In the genomic region with DNA sequence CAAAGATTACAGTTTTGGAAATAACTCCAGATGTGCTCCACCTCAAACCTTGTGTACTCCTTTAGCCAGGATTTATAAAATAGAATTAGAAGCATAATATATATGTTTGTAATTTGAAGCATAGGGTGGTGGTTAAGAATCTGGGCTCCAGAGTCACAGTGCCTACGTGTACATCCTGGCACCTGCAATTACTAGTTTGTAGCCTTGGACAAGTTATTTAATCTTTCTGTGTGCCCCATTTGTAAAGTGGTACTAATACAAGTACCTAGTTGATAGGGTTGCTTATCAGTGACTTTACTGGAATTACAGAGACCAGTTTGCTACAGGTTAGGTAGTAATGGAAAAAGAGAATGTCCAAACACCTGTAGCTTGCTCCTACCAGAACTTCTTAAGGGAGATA, we compare ENCODE assay signal across 15 cellular contexts. TPM values are rescaled to one million over a fixed set of nuclear protein-coding genes. Genes with fewer than 3 reads are reported as not detected.
DNase-seq lines count a peak whose midpoint lies in the region; ATAC-seq and TF ChIP-seq lines count a peak whose summit lies in the region.
"Had no signal": no experiment of that assay in that cellular context is flagged by ENCODE, and none has a peak within 500 bp of the region (broad histone marks: within the 10 kb centered on the region; RNA-seq: fewer than 3 reads in every experiment).

No MANE protein-coding gene starts in this region.

- H3K27ac Mint-ChIP-seq in activated T-cell treated with anti-CD3 and anti-CD28 coated beads, Interleukin-2, amount 50 U/mL, for 72 hours, result peak overlapping the region; percentile 62
- H3K27ac Mint-ChIP-seq in CD4-positive, alpha-beta memory T cell, result peak overlapping the region in 5 of 7 donors; percentile 2 to 85 (median 74)
- H3K27ac Mint-ChIP-seq in chondrocyte (ENCODE audit: unreplicated experiment) (peak overlapping the region; percentile 50), osteocyte (ENCODE audit: unreplicated experiment) (peak overlapping the region; percentile 39)

- H3K36me3 Mint-ChIP-seq in activated T-cell treated with anti-CD3 and anti-CD28 coated beads, Interleukin-2, amount 50 U/mL, for 72 hours (ENCODE audit: insufficient read depth in 2 of 2), result no peaks in the 10 kb centered on the region
- peaks cover 14 to 19% of the 10 kb centered on the region in 2 donors for H3K36me3 Mint-ChIP-seq in CD4-positive, alpha-beta memory T cell
- no peaks in the 10 kb centered on the region for H3K36me3 Mint-ChIP-seq in chondrocyte (ENCODE audit: low read depth)
- peaks cover 2% of the 10 kb centered on the region for H3K36me3 Mint-ChIP-seq in osteocyte (ENCODE audit: unreplicated experiment)

- peaks cover 51% of the 10 kb centered on the region for H3K4me1 Mint-ChIP-seq in activated T-cell treated with anti-CD3 and anti-CD28 coated beads, Interleukin-2, amount 50 U/mL, for 72 hours (ENCODE audit: low read depth)
- H3K4me1 Mint-ChIP-seq in CD4-positive, alpha-beta memory T cell, result peaks cover 62 to 93% (median 73%) of the 10 kb centered on the region in 4 donors
- H3K4me1 Mint-ChIP-seq in chondrocyte (ENCODE audit: low read depth) (peaks cover 81% of the 10 kb centered on the region), osteocyte (ENCODE audit: unreplicated experiment) (peaks cover 62% of the 10 kb centered on the region)

- H3K36me3 ChIP-seq in CD4-positive, alpha-beta memory T cell (ENCODE audit: insufficient read depth, low read length), result no peaks in the 10 kb centered on the region
- no peaks in the 10 kb centered on the region for H3K36me3 ChIP-seq in A673 (ENCODE audit: insufficient read depth, low read length, poor library complexity, severe bottlenecking)
- H3K36me3 ChIP-seq: BLaER1 had no signal

- H3K4me3 ChIP-seq in CD4-positive, alpha-beta memory T cell (ENCODE audit: low read length in 2 of 2), result no peak overlapping the region
- no peak overlapping the region for H3K4me3 ChIP-seq in A673 (ENCODE audit: low read depth, low read length, poor library complexity, severe bottlenecking)
- H3K4me3 ChIP-seq: A549, BLaER1, K562 had no signal

- no peak for DNase-seq in activated T-cell treated with anti-CD3 and anti-CD28 coated beads, Interleukin-2, amount 50 U/mL, for 72 hours
- DNase-seq in activated T-cell treated with anti-CD3 and anti-CD28 coated beads, Interleukin-2, amount 50 U/mL, for 48 hours, result no peak
- no peak for DNase-seq in CD4-positive, alpha-beta memory T cell
- DNase-seq in chondrocyte (ENCODE audit: low spot score) (no peak), osteocyte (ENCODE audit: extremely low spot score, unreplicated experiment) (no peak), pons (ENCODE audit: low spot score) (no peak), A673 (ENCODE audit: low spot score) (no peak)
- DNase-seq: NCI-H1105 treated with DMSO at 0.1 percent for 48 hours; NCI-H1694 treated with DMSO at 0.1 percent for 48 hours; NCI-H748 treated with DMSO at 0.1 percent for 48 hours; NK-92 treated with Interleukin-12 subunit alpha and Interleukin-12 subunit beta, amount 100 ng/mL, for 24 hours had no signal

- H3K4me1 ChIP-seq in CD4-positive, alpha-beta memory T cell (ENCODE audit: insufficient read depth, low read length), result peaks cover 94% of the 10 kb centered on the region
- peaks cover 39% of the 10 kb centered on the region for H3K4me1 ChIP-seq in A673 (ENCODE audit: insufficient read depth, low read length, poor library complexity, severe bottlenecking)

- no peak for ATAC-seq in activated T-cell treated with anti-CD3 and anti-CD28 coated beads, Interleukin-2, amount 50 U/mL, for 72 hours (replicated peaks in 1 of 2)
- ATAC-seq: A549, K562, Right ventricle myocardium inferior had no signal

- no peaks in the 10 kb centered on the region for H3K27me3 Mint-ChIP-seq in activated T-cell treated with anti-CD3 and anti-CD28 coated beads, Interleukin-2, amount 50 U/mL, for 72 hours (ENCODE audit: low read depth)
- no peaks in the 10 kb centered on the region for H3K27me3 Mint-ChIP-seq in CD4-positive, alpha-beta memory T cell
- H3K27me3 Mint-ChIP-seq in chondrocyte (ENCODE audit: low read depth) (no peaks in the 10 kb centered on the region), osteocyte (ENCODE audit: unreplicated experiment) (no peaks in the 10 kb centered on the region)

- BruUV-seq in A673 (replicated peaks; lab: Mats Ljungman, UMichigan), result no TSS peak

- no peak overlapping the region for H3K27ac ChIP-seq in CD4-positive, alpha-beta memory T cell (ENCODE audit: low read depth, low read length)
- H3K27ac ChIP-seq in A673 (ENCODE audit: low read depth, low read length, poor library complexity, severe bottlenecking), result no peak overlapping the region
- H3K27ac ChIP-seq: BLaER1 had no signal

- POLR2A ChIA-PET in CD4-positive, alpha-beta memory T cell (lab: Charles Lee; ENCODE audit: partially characterized antibody), result interaction anchor here (0.6 to 1.5 kb wide), 4 partner anchors 22 to 103 kb away, joined by 3 to 4 read pairs (median 3); no protein-coding TSS in a partner anchor
- POLR2A ChIA-PET in A673 (lab: Charles Lee; ENCODE audit: low non-redundant PET), result no interaction called here

- H3K9me3 ChIP-seq in CD4-positive, alpha-beta memory T cell (ENCODE audit: control insufficient read depth in 1 of 2, low read length in 2 of 2), result no peaks in the 10 kb centered on the region
- H3K9me3 ChIP-seq in A673 (ENCODE audit: low read depth, low read length, poor library complexity, severe bottlenecking), result no peaks in the 10 kb centered on the region
- H3K9me3 ChIP-seq: A549, BLaER1 had no signal

- H3K27me3 ChIP-seq in CD4-positive, alpha-beta memory T cell (ENCODE audit: insufficient read depth, low read length), result no peaks in the 10 kb centered on the region
- H3K27me3 ChIP-seq in A673 (replicated peaks; ENCODE audit: insufficient read depth, low read depth, low read length, poor library complexity), result no peaks in the 10 kb centered on the region
- H3K27me3 ChIP-seq: BLaER1 had no signal

- CTCF ChIA-PET in CD4-positive, alpha-beta memory T cell (lab: Charles Lee; ENCODE audit: partially characterized antibody), result interaction anchor here (0.9 to 4.5 kb wide), 5 partner anchors 32 to 111 kb away, joined by 3 to 43 read pairs (median 3); no protein-coding TSS in a partner anchor
- CTCF ChIA-PET in A673 (lab: Charles Lee), result no interaction called here

- intact Hi-C loops in CD4-positive, alpha-beta memory T cell (cut with micrococcal nuclease), result loop anchor here (2.0 to 5.0 kb wide), 4 partner anchors 40 to 357 kb away; no protein-coding TSS in a partner anchor
- intact Hi-C loops in A673 (cut with micrococcal nuclease; ENCODE audit: unreplicated experiment), result no loop called here

- TF ChIP-seq CTCF in chondrocyte (IDR thresholded peaks at IDR 0.05) (no peak), osteocyte (IDR thresholded peaks at IDR 0.05) (no peak), A673 (conservative IDR thresholded peaks at IDR 0.05; ENCODE audit: low read depth, low read length) (no peak)

- peaks cover 0 to 2% of the 10 kb centered on the region in 2 donors for H3K9me3 Mint-ChIP-seq in activated T-cell treated with anti-CD3 and anti-CD28 coated beads, Interleukin-2, amount 50 U/mL, for 72 hours
- H3K9me3 Mint-ChIP-seq in CD4-positive, alpha-beta memory T cell, result peaks cover 0 to 3% (median 0%) of the 10 kb centered on the region in 8 donors
- H3K9me3 Mint-ChIP-seq in chondrocyte (ENCODE audit: low read depth), result no peaks in the 10 kb centered on the region
- H3K9me3 Mint-ChIP-seq in osteocyte (ENCODE audit: unreplicated experiment), result no peaks in the 10 kb centered on the region

- H3K4me3 Mint-ChIP-seq in activated T-cell treated with anti-CD3 and anti-CD28 coated beads, Interleukin-2, amount 50 U/mL, for 72 hours, result peak overlapping the region in 1 of 2 donors; percentile 51
- H3K4me3 Mint-ChIP-seq in CD4-positive, alpha-beta memory T cell, result peak overlapping the region in 4 of 8 donors; percentile 10 to 70 (median 50)
- H3K4me3 Mint-ChIP-seq in chondrocyte (ENCODE audit: unreplicated experiment) (no peak overlapping the region), osteocyte (ENCODE audit: unreplicated experiment) (no peak overlapping the region)

RNA-seq across cellular contexts. Expression of a gene that starts 28.6 kb away (rescaled TPM):
- total RNA-seq in activated T-cell treated with anti-CD3 and anti-CD28 coated beads, Interleukin-2, amount 50 U/mL, for 72 hours, result 10 to 100 TPM; 79.2 to 82.2 TPM
- 100 to 1,000 TPM; 168 to 172 TPM for total RNA-seq in CD4-positive, alpha-beta memory T cell
- polyA plus RNA-seq in CD4-positive, alpha-beta memory T cell, result 100 to 1,000 TPM in 1 of 2 donors, 10 to 100 TPM in 1; 52.8 to 113 TPM
- total RNA-seq in chondrocyte (49.5 to 50.0 TPM (median 49.9 TPM) in 3 replicates), osteocyte (35.2 and 41.1 TPM in 2 replicates), A673 (2021) (93.7 and 103 TPM in 2 replicates)
